11 cellular contexts compared by ENCODE assay signal in the genomic region with DNA sequence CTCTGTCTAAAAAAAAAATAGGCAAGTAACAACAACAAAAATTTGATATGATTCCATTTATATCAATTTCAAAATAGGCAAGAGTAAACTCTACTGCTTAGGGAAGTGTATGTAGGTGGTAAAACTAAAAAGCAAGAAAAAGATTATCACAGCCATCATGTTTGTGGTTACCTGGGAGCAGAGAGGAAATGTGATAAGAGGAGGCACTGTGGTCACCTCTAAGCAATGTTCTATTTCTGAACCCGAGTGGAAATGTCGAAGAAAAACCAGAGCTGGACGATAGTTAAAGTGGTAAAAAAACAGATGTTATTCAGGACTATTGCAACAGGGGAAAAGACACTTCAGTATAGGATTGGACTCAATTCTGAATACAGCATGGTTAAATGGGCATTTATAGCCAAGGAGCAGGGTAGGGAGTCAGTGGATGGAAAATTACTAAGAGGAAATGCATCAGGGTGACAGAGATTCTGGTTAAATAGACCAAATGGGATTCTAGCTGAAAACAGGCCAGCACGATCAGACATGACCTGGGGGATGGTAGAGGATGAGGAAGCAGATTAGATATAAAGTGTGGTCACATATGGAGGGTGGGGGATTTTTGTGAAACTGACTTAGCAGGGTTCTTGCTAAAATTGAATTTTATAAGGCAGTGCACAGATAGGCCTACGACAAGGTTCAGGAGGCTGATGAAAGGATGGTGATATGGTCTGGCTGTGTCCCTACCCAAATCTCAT. TPM values are rescaled to one million over a fixed set of nuclear protein-coding genes. Genes with fewer than 3 reads are reported as not detected.
DNase-seq lines count a peak whose midpoint lies in the region; ATAC-seq, FAIRE-seq and TF ChIP-seq lines count a peak whose summit lies in the region.
"Had no signal": no experiment of that assay in that cellular context is flagged by ENCODE, and none has a peak within 500 bp of the region (broad histone marks: within the 10 kb centered on the region; RNA-seq: fewer than 3 reads in every experiment).

No MANE protein-coding gene starts in this region.

- TF ChIP-seq CTCF in fibroblast of pulmonary artery (IDR thresholded peaks at IDR 0.05; ENCODE audit: low read length, missing control alignments) (no peak), gastrocnemius medialis (IDR thresholded peaks at IDR 0.05 in 4 of 5, conservative IDR thresholded peaks at IDR 0.05 in 1 of 5) (no peak)

- peak overlapping the region; percentile 77 for H3K4me3 Mint-ChIP-seq in T-helper 2 cell treated with Interferon-gamma antibody and Interleukin-4, amounts not matched to agents 5 μg/mL and 100 μg/mL, for 36 hours

- H3K27ac ChIP-seq in gastrocnemius medialis, result no peak overlapping the region

- no peaks in the 10 kb centered on the region for H3K9me3 ChIP-seq in gastrocnemius medialis

- TF ChIP-seq POLR2A in GM12891 (IDR thresholded peaks at IDR 0.05; ENCODE audit: low read depth, low read length), result no peak
- no peak for TF ChIP-seq POLR2A in gastrocnemius medialis (IDR thresholded peaks at IDR 0.05)

- H3K4me1 ChIP-seq in gastrocnemius medialis, result no peaks in the 10 kb centered on the region

- no peaks in the 10 kb centered on the region for H3K27me3 ChIP-seq in gastrocnemius medialis

- intact Hi-C loops in gastrocnemius medialis (cut with DNase I; ENCODE audit: low total_unique reads), result no loop called here

- H3K4me3 ChIP-seq in fibroblast of pulmonary artery (replicated peaks; ENCODE audit: low read depth, low read length), result no peak overlapping the region
- H3K4me3 ChIP-seq in gastrocnemius medialis, result no peak overlapping the region

- ATAC-seq in HG02623 (IDR thresholded peaks at IDR 0.05; ENCODE audit: unreplicated experiment) (peak; percentile 47), GM21723 (IDR thresholded peaks at IDR 0.05; ENCODE audit: unreplicated experiment) (no peak), gastrocnemius medialis (no peak)

- H3K36me3 Mint-ChIP-seq in T-helper 2 cell treated with Interferon-gamma antibody and Interleukin-4, amounts not matched to agents 5 μg/mL and 100 μg/mL, for 36 hours (ENCODE audit: low read depth), result peaks cover 40% of the 10 kb centered on the region

- in situ Hi-C loops in gastrocnemius medialis (cut with MboI; ENCODE audit: low sequenced_read_pairs in 4 of 4), result no loop called here

- H3K36me3 ChIP-seq in gastrocnemius medialis, result no peaks in the 10 kb centered on the region

- DNase-seq in GM12891 (ENCODE audit: insufficient read length, low spot score) (no peak), fibroblast of pulmonary artery (ENCODE audit: low read depth) (peak; percentile 28), NCI-H2171 (lab: John Stamatoyannopoulos, UW) (no peak), gastrocnemius medialis (no peak), DMS153 treated with DMSO at 0.1 percent for 48 hours (lab: John Stamatoyannopoulos, UW; ENCODE audit: unreplicated experiment) (no peak)
- DNase-seq in T-helper 2 cell treated with Interferon-gamma antibody and Interleukin-4, amounts not matched to agents 5 μg/mL and 100 μg/mL, for 36 hours (ENCODE audit: low spot score), result peak; percentile 76
- DNase-seq: DMS79; effector CD4-positive, alpha-beta T cell; NCI-H1694 had no signal

- FAIRE-seq in GM12891 (lab: Jason Lieb, UNC), result peak; percentile 16

- H3K27me3 Mint-ChIP-seq in T-helper 2 cell treated with Interferon-gamma antibody and Interleukin-4, amounts not matched to agents 5 μg/mL and 100 μg/mL, for 36 hours (ENCODE audit: low read depth), result no peaks in the 10 kb centered on the region

- H3K27ac Mint-ChIP-seq in T-helper 2 cell treated with Interferon-gamma antibody and Interleukin-4, amounts not matched to agents 5 μg/mL and 100 μg/mL, for 36 hours, result peak overlapping the region; percentile 98

- H3K4me1 Mint-ChIP-seq in T-helper 2 cell treated with Interferon-gamma antibody and Interleukin-4, amounts not matched to agents 5 μg/mL and 100 μg/mL, for 36 hours (ENCODE audit: low read depth), result peaks cover 54% of the 10 kb centered on the region

- H3K9me3 Mint-ChIP-seq in T-helper 2 cell treated with Interferon-gamma antibody and Interleukin-4, amounts not matched to agents 5 μg/mL and 100 μg/mL, for 36 hours, result peaks cover 27% of the 10 kb centered on the region

TF ChIP-seq in GM12891, 5 proteins besides CTCF, POLR2A, EP300 and RAD21:
- peak; percentile 24; the same call in 1 of the 2 replicates for TF ChIP-seq SPI1 (IDR thresholded peaks at IDR 0.05; ENCODE audit: low read depth, low read length)
- TF ChIP-seq PAX5 (IDR thresholded peaks at IDR 0.05; ENCODE audit: insufficient read depth, low read length, severe bottlenecking), result no peak

RNA-seq across cellular contexts. Expression of a gene that starts 6.0 kb away (rescaled TPM):
- 12.8 TPM for polyA plus RNA-seq in GM12891 (2012; ENCODE audit: low read depth, missing spikeins)
- 10 to 100 TPM in 2 of 4 donors, 1 to 10 TPM in 2; 3.5 to 11.6 (median 10.2) TPM for total RNA-seq in gastrocnemius medialis

RNA-seq across cellular contexts. Expression of a gene that starts 19.2 kb away (rescaled TPM):
- 1.2 TPM for polyA plus RNA-seq in GM12891 (2012; ENCODE audit: low read depth, missing spikeins)
- total RNA-seq in gastrocnemius medialis, result under 1 TPM; 0.51 to 0.94 (median 0.80) TPM

RNA-seq across cellular contexts. Expression of a gene that starts 19.3 kb away (rescaled TPM):
- 8.1 TPM for polyA plus RNA-seq in GM12891 (2012; ENCODE audit: low read depth, missing spikeins)
- 10 to 100 TPM; 14.2 to 25.1 (median 21.1) TPM for total RNA-seq in gastrocnemius medialis

Comparison
In these comparisons a context has a peak if more than half of its experiments do, and no peak if none do; other contexts are left out.
1. DNase-seq: peak in T-helper 2 cell treated with Interferon-gamma antibody and Interleukin-4, amounts not matched to agents 5 μg/mL and 100 μg/mL, for 36 hours (single experiment) and fibroblast of pulmonary artery (single experiment); none in GM12891 (single experiment), NCI-H2171 (single experiment), gastrocnemius medialis (0 of 2) and DMS153 treated with DMSO at 0.1 percent for 48 hours (single experiment).